ENCODE assay signal across 7 cellular contexts in genomic region chr7:156950381-156950858, GRCh38. TPM values are rescaled to one million over a fixed set of nuclear protein-coding genes. Genes with fewer than 3 reads are reported as not detected.
A peak's percentile ranks its signal among the peaks of the same experiment; 100 is the strongest.
DNase-seq lines count a peak whose midpoint lies in the region; ATAC-seq and TF ChIP-seq lines count a peak whose summit lies in the region.

No MANE protein-coding gene starts in this region.

- in situ Hi-C loops in gastrocnemius medialis (cut with MboI; ENCODE audit: low sequenced_read_pairs in 4 of 4), result loop anchor here (10.0 to 25.0 kb wide), 3 partner anchors 187 to 312 kb away; partner anchors contain the start of gene UBE3C (in 1 of the 4)

- ATAC-seq in gastrocnemius medialis, result no peak
- no peak for ATAC-seq in GM21381 (IDR thresholded peaks at IDR 0.05; ENCODE audit: unreplicated experiment)

- intact Hi-C loops in gastrocnemius medialis (cut with DNase I; ENCODE audit: low total_unique reads), result no loop called here

- H3K27ac ChIP-seq in HEK293 (ENCODE audit: extremely low read depth, low read depth, low read length) (peak overlapping the region; percentile 51; the same call in 1 of the 2 replicates), RWPE1 (peak overlapping the region; percentile 76), gastrocnemius medialis (peak overlapping the region in 3 of 4 donors; percentile 55 to 84 (median 80))

- no peaks in the 10 kb centered on the region for H3K4me1 ChIP-seq in HEK293 (ENCODE audit: control insufficient read depth, insufficient read depth, low read length)
- H3K4me1 ChIP-seq in gastrocnemius medialis, result peaks cover 25% of the 10 kb centered on the region in 2 donors

- TF ChIP-seq CTCF in HEK293 (tag by site-specific recombination; IDR thresholded peaks at IDR 0.05), result no peak
- no peak for TF ChIP-seq CTCF in RWPE1 (conservative IDR thresholded peaks at IDR 0.05; ENCODE audit: low read depth)
- no peak for TF ChIP-seq CTCF in fibroblast of mammary gland (conservative IDR thresholded peaks at IDR 0.05; ENCODE audit: control insufficient read depth, insufficient read depth, low read depth, low read length)
- TF ChIP-seq CTCF in gastrocnemius medialis (IDR thresholded peaks at IDR 0.05 in 4 of 5, conservative IDR thresholded peaks at IDR 0.05 in 1 of 5), result no peak

- CTCF ChIA-PET in HEK293 (lab: Yijun Ruan, JAX) (interaction anchor here (0.5 to 2.2 kb wide), 9 partner anchors 22 to 363 kb away, joined by 3 to 8 read pairs (median 5); partner anchors contain the start of gene MNX1), RWPE1 (lab: Yijun Ruan, JAX) (no interaction called here)

- H3K4me3 ChIP-seq in HEK293 (ENCODE audit: low read depth, low read length), result peak overlapping the region; percentile 97
- H3K4me3 ChIP-seq in fibroblast of mammary gland (ENCODE audit: control insufficient read depth, low read depth, low read length), result peak overlapping the region; percentile 89
- H3K4me3 ChIP-seq in gastrocnemius medialis, result peak overlapping the region; percentile 84 to 95 (median 92)

- H3K27me3 ChIP-seq in gastrocnemius medialis, result peaks cover 0 to 4% (median 0%) of the 10 kb centered on the region in 3 donors

- no peak for TF ChIP-seq POLR2A in gastrocnemius medialis (IDR thresholded peaks at IDR 0.05)

- H3K36me3 ChIP-seq in HEK293 (ENCODE audit: control insufficient read depth in 2 of 2, insufficient read depth in 1 of 2, low read length in 2 of 2) (peaks cover 10 to 36% of the 10 kb centered on the region in 2 experiments), gastrocnemius medialis (peaks cover 0 to 35% of the 10 kb centered on the region in 2 donors)

- H3K9me3 ChIP-seq in HEK293 (ENCODE audit: control insufficient read depth, insufficient read depth, low read depth, low read length) (no peaks in the 10 kb centered on the region), gastrocnemius medialis (no peaks in the 10 kb centered on the region)

- POLR2A ChIA-PET in HEK293 (lab: Yijun Ruan, JAX) (interaction anchor here (1.3 to 1.7 kb wide), 3 partner anchors 14 to 60 kb away, joined by 3 to 9 read pairs (median 4); partner anchors contain the start of genes LMBR1 and MNX1), RWPE1 (lab: Yijun Ruan, JAX; ENCODE audit: low non-redundant PET) (no interaction called here)

- DNase-seq in RWPE1 (ENCODE audit: low spot score), result no peak
- DNase-seq in fibroblast of mammary gland (ENCODE audit: low read depth), result peak; percentile 10
- no peak for DNase-seq in gastrocnemius medialis
- DNase-seq in NCI-H345 treated with DMSO at 0.1 percent for 48 hours (lab: John Stamatoyannopoulos, UW; ENCODE audit: unreplicated experiment), result no peak
- DNase-seq in cerebellar cortex (ENCODE audit: low spot score), result no peak

TF ChIP-seq in HEK293, 187 proteins besides CTCF, POLR2A, EP300 and RAD21 (continues in another document):
- TF ChIP-seq PRDM1 (tag by site-specific recombination; IDR thresholded peaks at IDR 0.05) (peak; percentile 100), ZNF600 (tag by site-specific recombination; IDR thresholded peaks at IDR 0.05) (peak; percentile 15; the same call in 1 of the 2 replicates), ZBTB17 (tag by site-specific recombination; IDR thresholded peaks at IDR 0.05) (peak; percentile 74), ZNF785 (tag by site-specific recombination; IDR thresholded peaks at IDR 0.05) (no peak), OVOL3 (tag by site-specific recombination; IDR thresholded peaks at IDR 0.05) (0 out of 2 replicates have a peak, but pooled peaks have one; percentile 41), GLI4 (tag by site-specific recombination; IDR thresholded peaks at IDR 0.05) (0 out of 2 replicates have a peak, but pooled peaks have one; percentile 50), ZNF76 (tag by site-specific recombination; IDR thresholded peaks at IDR 0.05; ENCODE audit: borderline replicate concordance, low read depth) (peak; percentile 62), ZNF248 (tag by site-specific recombination; IDR thresholded peaks at IDR 0.05) (no peak), ZBTB49 (tag by site-specific recombination; IDR thresholded peaks at IDR 0.05; ENCODE audit: low read depth) (peak; percentile 40; the same call in 1 of the 2 replicates), IKZF3 (tag by site-specific recombination; IDR thresholded peaks at IDR 0.05) (0 out of 2 replicates have a peak, but pooled peaks have one; percentile 53), ZNF639 (tag by site-specific recombination; IDR thresholded peaks at IDR 0.05) (0 out of 2 replicates have a peak, but pooled peaks have one; percentile 12), ZNF513 (tag by site-specific recombination; IDR thresholded peaks at IDR 0.05) (peak; percentile 79), ZNF18 (tag by site-specific recombination; IDR thresholded peaks at IDR 0.05) (0 out of 2 replicates have a peak, but pooled peaks have one; percentile 49), ZNF473 (tag by site-specific recombination; IDR thresholded peaks at IDR 0.05) (no peak), BCL6B (tag by site-specific recombination; IDR thresholded peaks at IDR 0.05) (no peak), ZNF2 (tag by site-specific recombination; IDR thresholded peaks at IDR 0.05) (0 out of 2 replicates have a peak, but pooled peaks have one; percentile 12), ZNF366 (tag by site-specific recombination; conservative IDR thresholded peaks at IDR 0.05) (peak; percentile 83), ZFHX2 (tag by site-specific recombination; conservative IDR thresholded peaks at IDR 0.05) (0 out of 2 replicates have a peak, but pooled peaks have one; percentile 6)

RNA-seq across cellular contexts. Expression of gene NOM1, which starts 0.9 kb away (rescaled TPM):
- total RNA-seq in gastrocnemius medialis, result 10 to 100 TPM; 12.9 to 18.0 (median 14.3) TPM

RNA-seq across cellular contexts. Expression of gene LMBR1, which starts 57.4 kb away (rescaled TPM):
- 10 to 100 TPM; 27.9 to 87.0 (median 35.3) TPM for total RNA-seq in gastrocnemius medialis
